ENCODE assay signal across 1 cellular context in genomic region chr12:70711831-70712230, GRCh38.
TF ChIP-seq lines count a peak whose summit lies in the region.

No MANE protein-coding gene starts in this region.

TF ChIP-seq in HepG2, 621 proteins besides CTCF, POLR2A, EP300 and RAD21 (continued from another document):
- TF ChIP-seq ARID5B (CRISPR knock-in tag; IDR thresholded peaks at IDR 0.05): peak; percentile 48
- no peak for TF ChIP-seq NR2C2 (CRISPR knock-in tag; IDR thresholded peaks at IDR 0.05; ENCODE audit: borderline replicate concordance)
- TF ChIP-seq ZSCAN20 (CRISPR knock-in tag; IDR thresholded peaks at IDR 0.05; ENCODE audit: borderline replicate concordance): no peak
- TF ChIP-seq LBX2 (CRISPR knock-in tag; IDR thresholded peaks at IDR 0.05; ENCODE audit: borderline replicate concordance): no peak
- no peak for TF ChIP-seq ZNF552 (CRISPR knock-in tag; IDR thresholded peaks at IDR 0.05; ENCODE audit: borderline replicate concordance)
- no peak for TF ChIP-seq ZNF34 (CRISPR knock-in tag; IDR thresholded peaks at IDR 0.05; ENCODE audit: borderline replicate concordance)
- peak; percentile 49; the same call in 1 of the 2 replicates for TF ChIP-seq PAXIP1 (CRISPR knock-in tag; conservative IDR thresholded peaks at IDR 0.05)
- TF ChIP-seq THRA (CRISPR knock-in tag; IDR thresholded peaks at IDR 0.05; ENCODE audit: borderline replicate concordance): peak; percentile 67; the same call in 1 of the 2 replicates
- no peak for TF ChIP-seq BCLAF1 (IDR thresholded peaks at IDR 0.05)
- no peak for TF ChIP-seq ZNF607 (CRISPR knock-in tag; IDR thresholded peaks at IDR 0.05; ENCODE audit: borderline replicate concordance)
- TF ChIP-seq FOSL1 (CRISPR knock-in tag; IDR thresholded peaks at IDR 0.05; ENCODE audit: borderline replicate concordance): no peak
- no peak for TF ChIP-seq ZNF619 (CRISPR knock-in tag; IDR thresholded peaks at IDR 0.05)
- TF ChIP-seq SOX13 (IDR thresholded peaks at IDR 0.05): no peak
- TF ChIP-seq SOX13 (CRISPR knock-in tag; conservative IDR thresholded peaks at IDR 0.05 in 1 of 2, IDR thresholded peaks at IDR 0.05 in 1 of 2): peak in 1 of 2 experiments; percentile 8; a peak in 1 of 4 replicates
- no peak for TF ChIP-seq ZNF605 (CRISPR knock-in tag; IDR thresholded peaks at IDR 0.05)
- no peak for TF ChIP-seq ZNF274 (CRISPR knock-in tag; IDR thresholded peaks at IDR 0.05)
- TF ChIP-seq NR2F1 (CRISPR knock-in tag; IDR thresholded peaks at IDR 0.05): peak; percentile 36 to 70; a peak in 2 of 4 replicates
- no peak for TF ChIP-seq TEF (CRISPR knock-in tag; IDR thresholded peaks at IDR 0.05)
- TF ChIP-seq ZNF766 (CRISPR knock-in tag; IDR thresholded peaks at IDR 0.05; ENCODE audit: borderline replicate concordance): no peak
- TF ChIP-seq PPARG (CRISPR knock-in tag; conservative IDR thresholded peaks at IDR 0.05): peak; percentile 29; the same call in 1 of the 2 replicates
- TF ChIP-seq NR2F6 (IDR thresholded peaks at IDR 0.05): peak; percentile 86
- peak; percentile 60 for TF ChIP-seq NR2F6 (CRISPR knock-in tag; IDR thresholded peaks at IDR 0.05)
- no peak for TF ChIP-seq PRPF4 (IDR thresholded peaks at IDR 0.05; ENCODE audit: low read depth, low read length, poor library complexity, severe bottlenecking)
- no peak for TF ChIP-seq NFATC3 (CRISPR knock-in tag; IDR thresholded peaks at IDR 0.05)
- TF ChIP-seq ASH2L (IDR thresholded peaks at IDR 0.05; ENCODE audit: insufficient read length, low read depth, low read length): no peak
- TF ChIP-seq NR2F2 (IDR thresholded peaks at IDR 0.05; ENCODE audit: borderline replicate concordance, low read depth): peak; percentile 87
- TF ChIP-seq ZNF20 (CRISPR knock-in tag; IDR thresholded peaks at IDR 0.05): no peak
- no peak for TF ChIP-seq ZNF768 (CRISPR knock-in tag; IDR thresholded peaks at IDR 0.05)
- peak; percentile 83 for TF ChIP-seq HNF4A (CRISPR knock-in tag; IDR thresholded peaks at IDR 0.05)
- TF ChIP-seq ZMYM4 (CRISPR knock-in tag; IDR thresholded peaks at IDR 0.05): peak; percentile 27; the same call in 1 of the 2 replicates
